Comparison of ENCODE assay signal across 9 cellular contexts in the genomic region with DNA sequence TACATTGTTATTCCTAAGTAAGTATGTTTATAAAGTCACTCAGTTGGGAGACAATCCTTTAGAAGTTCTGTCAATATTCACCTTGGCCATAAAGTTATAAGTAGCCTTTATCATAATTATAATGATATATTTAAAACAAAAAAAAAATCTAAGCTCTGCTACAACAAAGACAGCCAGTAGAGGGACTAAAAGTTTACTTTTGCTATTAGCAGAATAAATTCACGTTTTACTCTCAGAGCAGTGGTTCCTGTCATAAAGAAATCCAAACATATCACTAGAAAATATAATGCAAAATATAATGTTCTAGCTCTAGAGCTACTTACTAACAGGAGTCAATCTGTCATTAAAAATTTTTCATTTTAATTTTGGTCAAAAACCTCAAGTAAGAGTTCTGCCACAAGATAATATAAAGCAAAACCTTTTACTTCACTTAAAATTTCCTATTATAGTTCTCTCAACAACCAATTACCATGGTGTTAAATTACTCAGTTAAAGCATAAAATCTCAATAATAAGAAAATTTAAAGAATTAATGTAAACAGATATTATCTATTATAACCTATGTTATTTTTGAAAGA. TPM values are rescaled to one million over a fixed set of nuclear protein-coding genes. Genes with fewer than 3 reads are reported as not detected.
DNase-seq lines count a peak whose midpoint lies in the region; ATAC-seq and TF ChIP-seq lines count a peak whose summit lies in the region.
"Had no signal": no experiment of that assay in that cellular context is flagged by ENCODE, and none has a peak within 500 bp of the region (broad histone marks: within the 10 kb centered on the region; RNA-seq: fewer than 3 reads in every experiment).

No MANE protein-coding gene starts in this region.

- no peaks in the 10 kb centered on the region for H3K9me3 ChIP-seq in HEK293 (ENCODE audit: control insufficient read depth, insufficient read depth, low read depth, low read length)
- H3K9me3 ChIP-seq in adrenal gland (replicated peaks in 1 of 3) = no peaks in the 10 kb centered on the region

- TF ChIP-seq CTCF in HEK293 (tag by site-specific recombination; IDR thresholded peaks at IDR 0.05) (no peak), adrenal gland (IDR thresholded peaks at IDR 0.05) (peak; percentile 26 to 67 (median 46))

- CTCF ChIA-PET in HEK293 (lab: Yijun Ruan, JAX) = interaction anchor here (0.6 to 3.7 kb wide), 5 partner anchors 20 to 722 kb away, joined by 3 to 39 read pairs (median 5); no protein-coding TSS in a partner anchor

- peaks cover 0 to 3% of the 10 kb centered on the region in 2 experiments; a peak in 2 of 3 replicates for H3K36me3 ChIP-seq in HEK293 (ENCODE audit: control insufficient read depth in 2 of 2, insufficient read depth in 1 of 2, low read length in 2 of 2)
- no peaks in the 10 kb centered on the region for H3K36me3 ChIP-seq in adrenal gland (replicated peaks in 1 of 2)

- H3K4me3 ChIP-seq in HEK293 (ENCODE audit: low read depth, low read length) (no peak overlapping the region), adrenal gland (no peak overlapping the region)

- no peak for ATAC-seq in HG03045 (IDR thresholded peaks at IDR 0.05; ENCODE audit: unreplicated experiment)
- ATAC-seq in GM19455 (IDR thresholded peaks at IDR 0.05; ENCODE audit: unreplicated experiment) = no peak

- WGBS in adrenal gland, 4 donors = 0 to 9% (median 4%) methylated on average over 1 of the region's 1 CpG

- DNase-seq in ACHN (peak; percentile 52), adrenal gland (no peak), kidney tubule cell (ENCODE audit: low spot score) (peak; percentile 35), germinal center (ENCODE audit: low spot score) (no peak), NCI-H2227 (lab: John Stamatoyannopoulos, UW; ENCODE audit: unreplicated experiment) (no peak)
- DNase-seq: T-helper 1 cell had no signal

- no peaks in the 10 kb centered on the region for H3K27me3 ChIP-seq in adrenal gland

- intact Hi-C loops in adrenal gland (cut with DNase I) = no loop called here

- POLR2A ChIA-PET in HEK293 (lab: Yijun Ruan, JAX) = interaction anchor here (1.0 kb wide), 1 partner anchor 18 kb away, joined by 8 read pairs; a partner anchor contains a TSS

- H3K4me1 ChIP-seq in HEK293 (ENCODE audit: control insufficient read depth, insufficient read depth, low read length) (peaks cover 3% of the 10 kb centered on the region; the same call in 1 of the 2 replicates), adrenal gland (replicated peaks in 1 of 2) (peaks cover 0 to 11% of the 10 kb centered on the region in 2 donors)

- in situ Hi-C loops in ACHN (cut with HindIII; ENCODE audit: low pct_ligation_motif_present, low pct_unique_long_range_greater_than_20kb, low sequenced_read_pairs) = loop anchor here (25.0 kb wide), 1 partner anchor 302 kb away; no protein-coding TSS in a partner anchor

- H3K27ac ChIP-seq in HEK293 (ENCODE audit: extremely low read depth, low read depth, low read length) (no peak overlapping the region), adrenal gland (no peak overlapping the region)

- no peak for TF ChIP-seq POLR2A in adrenal gland (IDR thresholded peaks at IDR 0.05)

TF ChIP-seq in HEK293, 187 proteins besides CTCF, POLR2A, EP300 and RAD21:
- TF ChIP-seq ZIC2 (tag by site-specific recombination; IDR thresholded peaks at IDR 0.05) (no peak), ZNF473 (tag by site-specific recombination; IDR thresholded peaks at IDR 0.05) (no peak), ZNF654 (tag by site-specific recombination; IDR thresholded peaks at IDR 0.05; ENCODE audit: low read depth) (peak; percentile 44), PRDM1 (tag by site-specific recombination; IDR thresholded peaks at IDR 0.05) (peak; percentile 13; the same call in 1 of the 2 replicates), ZNF133 (tag by site-specific recombination; IDR thresholded peaks at IDR 0.05) (no peak)
- TF ChIP-seq, protein P1, sequence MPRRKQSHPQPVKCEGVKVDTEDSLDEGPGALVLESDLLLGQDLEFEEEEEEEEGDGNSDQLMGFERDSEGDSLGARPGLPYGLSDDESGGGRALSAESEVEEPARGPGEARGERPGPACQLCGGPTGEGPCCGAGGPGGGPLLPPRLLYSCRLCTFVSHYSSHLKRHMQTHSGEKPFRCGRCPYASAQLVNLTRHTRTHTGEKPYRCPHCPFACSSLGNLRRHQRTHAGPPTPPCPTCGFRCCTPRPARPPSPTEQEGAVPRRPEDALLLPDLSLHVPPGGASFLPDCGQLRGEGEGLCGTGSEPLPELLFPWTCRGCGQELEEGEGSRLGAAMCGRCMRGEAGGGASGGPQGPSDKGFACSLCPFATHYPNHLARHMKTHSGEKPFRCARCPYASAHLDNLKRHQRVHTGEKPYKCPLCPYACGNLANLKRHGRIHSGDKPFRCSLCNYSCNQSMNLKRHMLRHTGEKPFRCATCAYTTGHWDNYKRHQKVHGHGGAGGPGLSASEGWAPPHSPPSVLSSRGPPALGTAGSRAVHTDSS (tag by site-specific recombination; IDR thresholded peaks at IDR 0.05) = no peak
- TF ChIP-seq, protein P2, sequence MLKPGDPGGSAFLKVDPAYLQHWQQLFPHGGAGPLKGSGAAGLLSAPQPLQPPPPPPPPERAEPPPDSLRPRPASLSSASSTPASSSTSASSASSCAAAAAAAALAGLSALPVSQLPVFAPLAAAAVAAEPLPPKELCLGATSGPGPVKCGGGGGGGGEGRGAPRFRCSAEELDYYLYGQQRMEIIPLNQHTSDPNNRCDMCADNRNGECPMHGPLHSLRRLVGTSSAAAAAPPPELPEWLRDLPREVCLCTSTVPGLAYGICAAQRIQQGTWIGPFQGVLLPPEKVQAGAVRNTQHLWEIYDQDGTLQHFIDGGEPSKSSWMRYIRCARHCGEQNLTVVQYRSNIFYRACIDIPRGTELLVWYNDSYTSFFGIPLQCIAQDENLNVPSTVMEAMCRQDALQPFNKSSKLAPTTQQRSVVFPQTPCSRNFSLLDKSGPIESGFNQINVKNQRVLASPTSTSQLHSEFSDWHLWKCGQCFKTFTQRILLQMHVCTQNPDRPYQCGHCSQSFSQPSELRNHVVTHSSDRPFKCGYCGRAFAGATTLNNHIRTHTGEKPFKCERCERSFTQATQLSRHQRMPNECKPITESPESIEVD (tag by site-specific recombination; IDR thresholded peaks at IDR 0.05) = 0 out of 2 replicates have a peak, but pooled peaks have one; percentile 8

RNA-seq across cellular contexts. Expression of a gene that starts 17.7 kb away (rescaled TPM):
- total RNA-seq in adrenal gland = 10 to 100 TPM; 24.2 to 45.0 (median 37.2) TPM
- polyA plus RNA-seq in adrenal gland = 10 to 100 TPM; 13.1 to 44.3 (median 21.7) TPM

Comparison
In these comparisons a context has a peak if more than half of its experiments do, and no peak if none do; other contexts are left out.
1. DNase-seq: peak in ACHN (single experiment) and kidney tubule cell (single experiment); none in adrenal gland (0 of 7), germinal center (single experiment) and NCI-H2227 (single experiment).